In the genomic region with DNA sequence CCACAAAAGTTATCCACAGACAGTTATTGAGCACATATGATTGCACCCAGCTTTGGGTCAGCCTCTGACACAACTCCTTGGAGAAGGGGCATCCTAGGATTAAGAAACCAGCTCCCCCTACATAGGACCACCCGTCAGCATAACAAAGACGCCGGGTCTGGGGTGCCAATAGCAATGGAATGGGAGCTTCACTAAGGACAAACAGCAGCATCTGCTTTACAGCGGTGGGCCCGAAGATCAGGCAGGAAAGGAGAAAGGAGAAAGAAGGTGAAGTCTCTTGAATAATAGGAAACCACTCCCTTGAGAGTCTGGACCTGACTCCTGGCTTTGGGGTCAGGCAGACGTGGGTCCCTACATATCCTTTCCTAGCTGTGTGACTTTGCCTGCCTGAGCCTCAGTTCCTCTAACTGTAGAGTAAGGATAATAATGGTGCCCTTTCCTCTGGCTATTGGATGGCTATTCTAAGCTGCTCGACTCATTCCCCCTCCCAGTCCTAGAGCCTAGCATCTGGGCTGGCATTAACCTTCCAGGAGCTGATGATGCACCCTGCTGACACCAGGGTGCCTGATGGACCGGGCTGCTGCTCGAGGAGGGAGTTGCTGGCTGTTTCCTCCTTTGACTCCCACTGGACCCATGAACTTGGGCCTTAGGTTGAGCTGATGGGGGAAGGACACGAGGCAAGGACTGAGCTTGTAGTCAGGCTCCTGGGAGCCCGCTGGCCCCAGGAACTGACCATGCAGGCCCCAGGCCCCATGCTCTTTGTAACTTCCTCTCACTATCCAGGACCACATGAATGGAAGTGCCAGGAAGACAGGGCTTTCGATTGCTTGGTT, we compare ENCODE assay signal across 15 cellular contexts.
DNase-seq lines count a peak whose midpoint lies in the region; ATAC-seq, FAIRE-seq and TF ChIP-seq lines count a peak whose summit lies in the region.
"Had no signal": no experiment of that assay in that cellular context is flagged by ENCODE, and none has a peak within 500 bp of the region (broad histone marks: within the 10 kb centered on the region; RNA-seq: fewer than 3 reads in every experiment).

No MANE protein-coding gene starts in this region.

- H3K9me3 ChIP-seq in BLaER1 (no peaks in the 10 kb centered on the region), DND-41 (ENCODE audit: insufficient read depth, low read length, severe bottlenecking) (no peaks in the 10 kb centered on the region), spleen (no peaks in the 10 kb centered on the region)

- no peak overlapping the region for H3K4me3 Mint-ChIP-seq in glutamatergic neuron (ENCODE audit: unreplicated experiment)
- H3K4me3 Mint-ChIP-seq: B cell; CD8-positive, alpha-beta T cell had no signal

- H3K9me3 Mint-ChIP-seq in glutamatergic neuron (ENCODE audit: unreplicated experiment) = peaks cover 8% of the 10 kb centered on the region
- H3K9me3 Mint-ChIP-seq: CD8-positive, alpha-beta T cell had no signal

- no peak overlapping the region for H2BK5ac ChIP-seq in mesendoderm (ENCODE audit: low read length)

- no peak for TF ChIP-seq CTCF in DND-41 (IDR thresholded peaks at IDR 0.05; ENCODE audit: borderline replicate concordance, extremely low read depth, low read length, poor library complexity, severe bottlenecking)
- no peak for TF ChIP-seq CTCF in glutamatergic neuron (IDR thresholded peaks at IDR 0.05; ENCODE audit: partially characterized antibody, unreplicated experiment)
- TF ChIP-seq CTCF in spleen (IDR thresholded peaks at IDR 0.05 in 8 of 11, conservative IDR thresholded peaks at IDR 0.05 in 3 of 11) = no peak
- TF ChIP-seq CTCF in D721Med (IDR thresholded peaks at IDR 0.05; ENCODE audit: insufficient read depth, missing control alignments) = no peak

- H3K4me3 ChIP-seq in BLaER1 (no peak overlapping the region), DND-41 (ENCODE audit: low read depth in 1 of 2, low read length in 2 of 2) (no peak overlapping the region), spleen (no peak overlapping the region), mesendoderm (ENCODE audit: low read length) (no peak overlapping the region)
- H3K4me3 ChIP-seq: GM23248, K562 had no signal

- H3K4me1 ChIP-seq in BLaER1 = peaks cover 73% of the 10 kb centered on the region
- H3K4me1 ChIP-seq in DND-41 (ENCODE audit: insufficient read depth, low read length) = peaks cover 51% of the 10 kb centered on the region
- H3K4me1 ChIP-seq in spleen = peaks cover 0 to 34% (median 18%) of the 10 kb centered on the region in 6 donors
- H3K4me1 ChIP-seq in mesendoderm (ENCODE audit: control insufficient read depth, low read depth, low read length) = no peaks in the 10 kb centered on the region

- TF ChIP-seq POLR2A in spleen (IDR thresholded peaks at IDR 0.05) = no peak

- H4K20me1 ChIP-seq in BLaER1 (no peaks in the 10 kb centered on the region), DND-41 (ENCODE audit: insufficient read depth, low read length) (no peaks in the 10 kb centered on the region)

- H3K4ac ChIP-seq in mesendoderm (ENCODE audit: low read depth, low read length) = no peak overlapping the region

- DNase-seq in DND-41 (peak; percentile 4), glutamatergic neuron (peak; percentile 6), spleen (peak; percentile 57), D721Med (ENCODE audit: insufficient read length, low spot score) (no peak), mesendoderm (no peak)
- DNase-seq: GM23248, NCI-H1048, NCI-H187, SHP77 had no signal

- H3K79me2 ChIP-seq in DND-41 (ENCODE audit: insufficient read depth, low read length) (no peaks in the 10 kb centered on the region), mesendoderm (ENCODE audit: control insufficient read depth, insufficient read depth, low read length) (no peaks in the 10 kb centered on the region)

- no peak for FAIRE-seq in D721Med (lab: Jason Lieb, UNC)
- FAIRE-seq: K562, RCC 7860 had no signal

- H3K27me3 ChIP-seq in BLaER1 (no peaks in the 10 kb centered on the region), DND-41 (ENCODE audit: insufficient read depth, low read length, poor library complexity) (no peaks in the 10 kb centered on the region), spleen (replicated peaks in 1 of 7) (peaks cover 0 to 23% (median 0%) of the 10 kb centered on the region in 7 donors), mesendoderm (ENCODE audit: insufficient read depth, low read length, poor library complexity) (no peaks in the 10 kb centered on the region)

- no peak overlapping the region for H3K27ac Mint-ChIP-seq in glutamatergic neuron (ENCODE audit: unreplicated experiment)
- H3K27ac Mint-ChIP-seq: B cell; CD8-positive, alpha-beta T cell had no signal

- H3K23ac ChIP-seq in mesendoderm (ENCODE audit: low read length) = no peak overlapping the region

- peak overlapping the region; percentile 59 for H3K4me2 ChIP-seq in BLaER1
- no peak overlapping the region for H3K4me2 ChIP-seq in DND-41 (ENCODE audit: insufficient read depth, low read length)
- H3K4me2 ChIP-seq in mesendoderm (ENCODE audit: low read length) = no peak overlapping the region

- H3K36me3 Mint-ChIP-seq in glutamatergic neuron (ENCODE audit: unreplicated experiment) = no peaks in the 10 kb centered on the region
- H3K36me3 Mint-ChIP-seq: CD8-positive, alpha-beta T cell had no signal

- peaks cover 13% of the 10 kb centered on the region for H3K4me1 Mint-ChIP-seq in glutamatergic neuron (ENCODE audit: low read depth, unreplicated experiment)

- H3K36me3 ChIP-seq in BLaER1 (no peaks in the 10 kb centered on the region), DND-41 (ENCODE audit: insufficient read depth, low read length) (no peaks in the 10 kb centered on the region), spleen (no peaks in the 10 kb centered on the region), mesendoderm (ENCODE audit: control insufficient read depth, insufficient read depth, low read length) (no peaks in the 10 kb centered on the region)

- H4K5ac ChIP-seq in mesendoderm (ENCODE audit: low read length) = no peak overlapping the region

- no peak overlapping the region for H2BK15ac ChIP-seq in mesendoderm (replicated peaks; ENCODE audit: low read depth)

- peak overlapping the region; percentile 14; the same call in 1 of the 2 replicates for H3K27ac ChIP-seq in BLaER1
- peak overlapping the region; percentile 96 for H3K27ac ChIP-seq in DND-41 (ENCODE audit: low read length)
- H3K27ac ChIP-seq in spleen = no peak overlapping the region
- no peak overlapping the region for H3K27ac ChIP-seq in mesendoderm (ENCODE audit: low read depth, low read length)
- H3K27ac ChIP-seq: GM23248 had no signal

- ATAC-seq in DND-41 (ENCODE audit: insufficient read depth, low read depth) (no peak), esophagus mucosa (no peak)
- ATAC-seq: CD8-positive, alpha-beta T cell; K562 had no signal

- no peak overlapping the region for H3K56ac ChIP-seq in mesendoderm (ENCODE audit: low read length)

- H3K27me3 Mint-ChIP-seq in glutamatergic neuron (ENCODE audit: unreplicated experiment) = peaks cover 9% of the 10 kb centered on the region
- H3K27me3 Mint-ChIP-seq: B cell had no signal

- no peak overlapping the region for H4K8ac ChIP-seq in mesendoderm (ENCODE audit: low read depth, low read length)

- WGBS in spleen, 5 donors = 84 to 92% (median 85%) methylated on average over 12 of the region's 12 CpGs
- no CpG with 5 or more reads among the region's 12 CpGs for WGBS in mesendoderm (ENCODE audit: extremely low coverage, insufficient coverage, low lambda C conversion rate)

- intact Hi-C loops in spleen (cut with DNase I; ENCODE audit: low total_unique reads) = no loop called here

- no peak overlapping the region for H2BK120ac ChIP-seq in mesendoderm (ENCODE audit: low read depth, low read length)

- H2AK5ac ChIP-seq in mesendoderm (ENCODE audit: low read length) = no peak overlapping the region

- no peaks in the 10 kb centered on the region for H3K79me1 ChIP-seq in mesendoderm (ENCODE audit: low read length)

- H2AFZ ChIP-seq in DND-41 (ENCODE audit: low read depth, low read length) = no peak overlapping the region
- H2AFZ ChIP-seq: GM23248 had no signal

- no peak overlapping the region for H3K18ac ChIP-seq in mesendoderm (ENCODE audit: low read length)

- H3K9ac ChIP-seq in BLaER1 (0 out of 2 replicates have a peak overlapping the region, but pooled peaks have one; percentile 22), DND-41 (ENCODE audit: low read depth, low read length) (no peak overlapping the region), mesendoderm (ENCODE audit: low read length) (no peak overlapping the region)
- H3K9ac ChIP-seq: GM23248 had no signal

Comparison
In these comparisons a context has a peak if more than half of its experiments do, and no peak if none do; other contexts are left out.
1. H3K27ac ChIP-seq: peak in BLaER1 (single experiment) and DND-41 (single experiment); none in spleen (0 of 8) and mesendoderm (single experiment).
2. DNase-seq: peak in DND-41 (single experiment), glutamatergic neuron (single experiment) and spleen (single experiment); none in D721Med (single experiment) and mesendoderm (single experiment).